ENCODE assay signal across 1 cellular context in genomic region chr1:228860911-228861829, GRCh38.
TF ChIP-seq lines count a peak whose summit lies in the region.

No MANE protein-coding gene starts in this region.

TF ChIP-seq in HepG2, 621 proteins besides CTCF, POLR2A, EP300 and RAD21 (continued from another document and continues in another):
- TF ChIP-seq PRDM15 (CRISPR knock-in tag; IDR thresholded peaks at IDR 0.05) (no peak), SP2 (CRISPR knock-in tag; IDR thresholded peaks at IDR 0.05) (no peak), SIN3B (IDR thresholded peaks at IDR 0.05; ENCODE audit: low read length) (no peak), ZBTB8A (CRISPR knock-in tag; IDR thresholded peaks at IDR 0.05; ENCODE audit: borderline replicate concordance, low read depth) (no peak), THAP9 (CRISPR knock-in tag; IDR thresholded peaks at IDR 0.05; ENCODE audit: borderline replicate concordance) (no peak), GATAD2A (CRISPR knock-in tag; IDR thresholded peaks at IDR 0.05) (peak; percentile 97), ATF5 (CRISPR knock-in tag; IDR thresholded peaks at IDR 0.05; ENCODE audit: low read depth) (no peak), CEBPB (IDR thresholded peaks at IDR 0.05; ENCODE audit: borderline replicate concordance, low read depth, low read length) (peak; percentile 10; the same call in 1 of the 2 replicates), BCL6 (CRISPR knock-in tag; IDR thresholded peaks at IDR 0.05) (peak; percentile 90), ZNF317 (CRISPR knock-in tag; IDR thresholded peaks at IDR 0.05) (peak; percentile 49; the same call in 1 of the 2 replicates), RARA (CRISPR knock-in tag; IDR thresholded peaks at IDR 0.05) (peak; percentile 95), MAFG (CRISPR knock-in tag; IDR thresholded peaks at IDR 0.05) (no peak), TOPORS (CRISPR knock-in tag; IDR thresholded peaks at IDR 0.05) (no peak), NR2F6 (IDR thresholded peaks at IDR 0.05) (peak; percentile 87), NR2F6 (CRISPR knock-in tag; IDR thresholded peaks at IDR 0.05) (peak; percentile 91), ZNF503 (CRISPR knock-in tag; IDR thresholded peaks at IDR 0.05) (peak; percentile 69; the same call in 1 of the 2 replicates), ZSCAN9 (CRISPR knock-in tag; IDR thresholded peaks at IDR 0.05; ENCODE audit: borderline replicate concordance) (peak; percentile 81; the same call in 1 of the 2 replicates), REL (CRISPR knock-in tag; conservative IDR thresholded peaks at IDR 0.05) (no peak), ZNF570 (CRISPR knock-in tag; IDR thresholded peaks at IDR 0.05; ENCODE audit: borderline replicate concordance) (no peak), POGK (CRISPR knock-in tag; conservative IDR thresholded peaks at IDR 0.05) (0 out of 2 replicates have a peak, but pooled peaks have one; percentile 39), CENPT (CRISPR knock-in tag; IDR thresholded peaks at IDR 0.05; ENCODE audit: low read depth) (no peak), ZNF562 (CRISPR knock-in tag; IDR thresholded peaks at IDR 0.05; ENCODE audit: borderline replicate concordance) (no peak), NFAT5 (CRISPR knock-in tag; IDR thresholded peaks at IDR 0.05) (no peak), ZNF513 (CRISPR knock-in tag; conservative IDR thresholded peaks at IDR 0.05) (no peak), ZNF7 (CRISPR knock-in tag; IDR thresholded peaks at IDR 0.05) (no peak), ZNF446 (CRISPR knock-in tag; IDR thresholded peaks at IDR 0.05) (no peak), ZNF264 (CRISPR knock-in tag; IDR thresholded peaks at IDR 0.05) (no peak; the same call in 1 of the 2 replicates), HDAC1 (CRISPR knock-in tag; IDR thresholded peaks at IDR 0.05) (0 out of 2 replicates have a peak, but pooled peaks have one; percentile 74), REXO4 (CRISPR knock-in tag; IDR thresholded peaks at IDR 0.05; ENCODE audit: borderline replicate concordance) (no peak), NKX3-1 (CRISPR knock-in tag; IDR thresholded peaks at IDR 0.05) (no peak), CBFB (CRISPR knock-in tag; IDR thresholded peaks at IDR 0.05) (no peak), ZBTB4 (CRISPR knock-in tag; IDR thresholded peaks at IDR 0.05; ENCODE audit: borderline replicate concordance) (no peak), ZNF781 (CRISPR knock-in tag; IDR thresholded peaks at IDR 0.05; ENCODE audit: borderline replicate concordance, not compliant biosample characterization) (no peak), MED8 (CRISPR knock-in tag; IDR thresholded peaks at IDR 0.05; ENCODE audit: insufficient replicate concordance) (no peak), KLF13 (CRISPR knock-in tag; IDR thresholded peaks at IDR 0.05) (no peak)
